ENCODE assay signal across 24 cellular contexts in the genomic region with DNA sequence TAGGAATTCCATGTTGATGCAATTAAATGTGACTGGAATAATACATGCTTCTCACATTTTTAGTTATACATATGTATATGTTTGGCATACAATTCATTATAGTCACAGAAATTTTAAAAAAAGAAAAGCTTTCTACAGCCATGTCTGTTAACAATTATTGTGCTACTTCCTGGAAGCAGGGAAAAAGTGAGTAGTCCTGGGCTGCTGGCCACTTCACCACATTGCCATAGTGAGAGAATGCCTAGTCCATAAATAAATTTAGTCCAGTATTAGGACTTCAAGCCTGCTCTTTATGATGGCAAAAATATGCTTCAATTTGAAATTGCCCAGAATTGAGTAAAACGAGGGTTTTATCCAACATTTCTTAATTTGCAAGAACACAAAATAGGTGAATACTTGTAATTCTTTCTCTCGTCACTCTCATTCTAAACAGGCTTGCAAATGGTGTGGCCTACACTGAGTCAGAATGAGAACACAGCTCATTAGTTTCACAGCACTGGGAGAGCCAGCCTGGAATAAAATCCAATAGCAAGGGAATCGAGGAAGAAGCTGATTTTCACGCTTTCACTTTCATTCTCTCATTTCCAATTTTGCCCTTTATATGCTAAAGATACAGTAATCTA.
DNase-seq lines count a peak whose midpoint lies in the region; ATAC-seq, FAIRE-seq and TF ChIP-seq lines count a peak whose summit lies in the region.
"Had no signal": no experiment of that assay in that cellular context is flagged by ENCODE, and none has a peak within 500 bp of the region (broad histone marks: within the 10 kb centered on the region; RNA-seq: fewer than 3 reads in every experiment).

No MANE protein-coding gene starts in this region.

- no peak overlapping the region for H3K4me2 ChIP-seq in HepG2 (ENCODE audit: low read depth, low read length)
- H3K4me2 ChIP-seq: neural progenitor cell had no signal

- FAIRE-seq in HepG2 (lab: Jason Lieb, UNC), result no peak
- FAIRE-seq: bronchial epithelial cell, frontal cortex, G401.6, K562 had no signal

- H3K9ac ChIP-seq in HepG2 (ENCODE audit: insufficient read depth, low read depth, low read length), result no peak overlapping the region
- H3K9ac ChIP-seq: neural progenitor cell had no signal

- no peak for ATAC-seq in HepG2
- ATAC-seq in HG03095 (IDR thresholded peaks at IDR 0.05; ENCODE audit: unreplicated experiment), result no peak
- no peak for ATAC-seq in CD4-positive, alpha-beta T cell (ENCODE audit: poor library complexity)
- ATAC-seq: HCT116, K562 had no signal

- in situ Hi-C loops in HepG2 (cut with HindIII; ENCODE audit: extremely low pct_ligation_motif_present, low pct_unique_long_range_greater_than_20kb), result no loop called here

- H3K4me1 ChIP-seq in HepG2 (ENCODE audit: insufficient read depth, low read length), result no peaks in the 10 kb centered on the region
- H3K4me1 ChIP-seq: neural progenitor cell had no signal

- H3K36me3 ChIP-seq in HepG2 (replicated peaks in 1 of 2; ENCODE audit: control insufficient read depth in 1 of 2, insufficient read depth in 2 of 2, low read length in 2 of 2), result no peaks in the 10 kb centered on the region
- H3K36me3 ChIP-seq: neural progenitor cell had no signal

- no peak overlapping the region for H3K27ac Mint-ChIP-seq in CD4-positive, alpha-beta T cell
- H3K27ac Mint-ChIP-seq: activated naive CD4-positive, alpha-beta T cell treated with anti-CD3 and anti-CD28 coated beads, Interleukin-2, amount 10 ng/mL, durations not matched to agents 7 days and 5 days; neural progenitor cell had no signal

- no peak for TF ChIP-seq POLR2A in HepG2 (IDR thresholded peaks at IDR 0.05; ENCODE audit: insufficient read depth in 1 of 2, low read depth in 2 of 2, low read length in 2 of 2)

- TF ChIP-seq CTCF in foreskin fibroblast (IDR thresholded peaks at IDR 0.05; ENCODE audit: low read depth, low read length), result no peak
- TF ChIP-seq CTCF in HepG2 (CRISPR knock-in tag; IDR thresholded peaks at IDR 0.05), result no peak
- TF ChIP-seq CTCF in CD4-positive, alpha-beta T cell (IDR thresholded peaks at IDR 0.05), result no peak

- TF ChIP-seq EP300 in HepG2 (IDR thresholded peaks at IDR 0.05; ENCODE audit: low read depth in 2 of 2, low read length in 2 of 2) (no peak), HepG2 (CRISPR knock-in tag; IDR thresholded peaks at IDR 0.05; ENCODE audit: borderline replicate concordance) (no peak)

- peaks cover 90% of the 10 kb centered on the region for H3K9me3 ChIP-seq in HepG2 (ENCODE audit: low read length)
- H3K9me3 ChIP-seq in CD4-positive, alpha-beta T cell (ENCODE audit: control insufficient read depth, low read length), result no peaks in the 10 kb centered on the region

- POLR2A ChIA-PET in HepG2 (lab: Yijun Ruan, JAX), result no interaction called here
- POLR2A ChIA-PET in CD4-positive, alpha-beta T cell (lab: Charles Lee), result no interaction called here

- no peak overlapping the region for H3K4me3 Mint-ChIP-seq in CD4-positive, alpha-beta T cell
- H3K4me3 Mint-ChIP-seq: activated naive CD4-positive, alpha-beta T cell treated with anti-CD3 and anti-CD28 coated beads, Interleukin-2, amount 10 ng/mL, durations not matched to agents 7 days and 5 days; CD4-positive, CD25-positive, alpha-beta regulatory T cell; neural progenitor cell had no signal

- no peaks in the 10 kb centered on the region for H3K79me2 ChIP-seq in HepG2 (ENCODE audit: insufficient read depth, low read length)

- H3K27ac ChIP-seq in HepG2 (ENCODE audit: extremely low read length, insufficient read depth, low read length), result no peak overlapping the region
- no peak overlapping the region for H3K27ac ChIP-seq in CD4-positive, alpha-beta T cell (ENCODE audit: low read depth, low read length)
- H3K27ac ChIP-seq: neural progenitor cell had no signal

- DNase-seq in ELR (ENCODE audit: low read depth) (peak; percentile 50), RPMI7951 (ENCODE audit: low read depth) (peak; percentile 4), foreskin fibroblast (peak; percentile 48 to 78), superior temporal gyrus (ENCODE audit: extremely low spot score) (peak; percentile 31), GM19240 (ENCODE audit: insufficient read length, low spot score) (no peak), HepG2 (ENCODE audit: low spot score) (no peak)
- DNase-seq in CD4-positive, alpha-beta T cell, result no peak
- DNase-seq: activated CD4-positive, alpha-beta T cell treated with anti-CD3 and anti-CD28 coated beads for 4 hours; activated naive CD4-positive, alpha-beta T cell treated with anti-CD3 and anti-CD28 coated beads, Interleukin-2, amount 10 ng/mL, durations not matched to agents 7 days and 5 days; CD4-positive, CD25-positive, alpha-beta regulatory T cell; effector CD8-positive, alpha-beta T cell; mesendoderm; NCI-H1417; NCI-H2227 treated with DMSO at 0.1 percent for 48 hours; retina; Right ventricle myocardium superior; substantia nigra had no signal

- intact Hi-C loops in HepG2 (cut with micrococcal nuclease; ENCODE audit: unreplicated experiment), result no loop called here
- intact Hi-C loops in CD4-positive, alpha-beta T cell (cut with DNase I, micrococcal nuclease), result no loop called here

- H3K9me3 Mint-ChIP-seq in CD4-positive, alpha-beta T cell, result no peaks in the 10 kb centered on the region
- H3K9me3 Mint-ChIP-seq: activated naive CD4-positive, alpha-beta T cell treated with anti-CD3 and anti-CD28 coated beads, Interleukin-2, amount 10 ng/mL, durations not matched to agents 7 days and 5 days; CD4-positive, CD25-positive, alpha-beta regulatory T cell; neural progenitor cell had no signal

- no peaks in the 10 kb centered on the region for H3K27me3 Mint-ChIP-seq in CD4-positive, alpha-beta T cell
- H3K27me3 Mint-ChIP-seq: CD4-positive, CD25-positive, alpha-beta regulatory T cell had no signal

- no peaks in the 10 kb centered on the region for H3K4me1 Mint-ChIP-seq in CD4-positive, alpha-beta T cell (ENCODE audit: low read depth)
- H3K4me1 Mint-ChIP-seq: activated naive CD4-positive, alpha-beta T cell treated with anti-CD3 and anti-CD28 coated beads, Interleukin-2, amount 10 ng/mL, durations not matched to agents 7 days and 5 days; CD4-positive, CD25-positive, alpha-beta regulatory T cell; neural progenitor cell had no signal

- TF ChIP-seq RAD21 in HepG2 (CRISPR knock-in tag; IDR thresholded peaks at IDR 0.05), result no peak

- H3K27me3 ChIP-seq in HepG2 (ENCODE audit: control insufficient read depth in 1 of 2, insufficient read depth in 2 of 2, low read length in 2 of 2), result no peaks in the 10 kb centered on the region
- H3K27me3 ChIP-seq in CD4-positive, alpha-beta T cell (ENCODE audit: control insufficient read depth, insufficient read depth, low read length), result no peaks in the 10 kb centered on the region
- H3K27me3 ChIP-seq: neural progenitor cell had no signal

- WGBS in HepG2 (ENCODE audit: low lambda C conversion rate), result 13% methylated on average over 4 of the region's 4 CpGs

- BruUV-seq in HepG2 (replicated peaks; lab: Mats Ljungman, UMichigan), result no TSS peak

- no peaks in the 10 kb centered on the region for H4K20me1 ChIP-seq in HepG2 (ENCODE audit: insufficient read depth, low read length)

- peak overlapping the region; percentile 33 to 46 for H3K4me3 ChIP-seq in foreskin fibroblast (ENCODE audit: low read depth in 1 of 2, low read length in 2 of 2)
- no peak overlapping the region for H3K4me3 ChIP-seq in HepG2 (replicated peaks in 1 of 3; ENCODE audit: insufficient read depth in 1 of 3, low read depth in 2 of 3, low read length in 3 of 3)
- H3K4me3 ChIP-seq: K562, neural progenitor cell had no signal

- H2AFZ ChIP-seq in HepG2 (ENCODE audit: low read length), result no peak overlapping the region
- H2AFZ ChIP-seq: neural progenitor cell had no signal

- CTCF ChIA-PET in HepG2 (lab: Yijun Ruan, JAX; ENCODE audit: low intra/inter-chr PET ratio, low total read pairs), result no interaction called here
- CTCF ChIA-PET in CD4-positive, alpha-beta T cell (lab: Charles Lee), result no interaction called here

- no peaks in the 10 kb centered on the region for H3K36me3 Mint-ChIP-seq in CD4-positive, alpha-beta T cell (ENCODE audit: low read depth)
- H3K36me3 Mint-ChIP-seq: activated naive CD4-positive, alpha-beta T cell treated with anti-CD3 and anti-CD28 coated beads, Interleukin-2, amount 10 ng/mL, durations not matched to agents 7 days and 5 days; CD4-positive, CD25-positive, alpha-beta regulatory T cell; neural progenitor cell had no signal

TF ChIP-seq in HepG2, 621 proteins besides CTCF, POLR2A, EP300 and RAD21 (continues in another document):
- TF ChIP-seq ZSCAN25 (CRISPR knock-in tag; IDR thresholded peaks at IDR 0.05), result no peak
- no peak for TF ChIP-seq HNRNPUL1 (IDR thresholded peaks at IDR 0.05; ENCODE audit: low read depth, low read length)
- no peak for TF ChIP-seq UBTF (CRISPR knock-in tag; IDR thresholded peaks at IDR 0.05)
- no peak for TF ChIP-seq ELF3 (CRISPR knock-in tag; IDR thresholded peaks at IDR 0.05)
- TF ChIP-seq MXI1 (IDR thresholded peaks at IDR 0.05; ENCODE audit: borderline replicate concordance, low read depth, low read length), result no peak
- TF ChIP-seq ZBTB7A (CRISPR knock-in tag; IDR thresholded peaks at IDR 0.05), result no peak
- TF ChIP-seq BCL3 (CRISPR knock-in tag; IDR thresholded peaks at IDR 0.05), result no peak

Comparison
In these comparisons a context has a peak if more than half of its experiments do, and no peak if none do; other contexts are left out.
1. DNase-seq: peak in ELR (single experiment), RPMI7951 (single experiment), foreskin fibroblast (2 of 2) and superior temporal gyrus (single experiment); none in GM19240 (single experiment), HepG2 (single experiment) and CD4-positive, alpha-beta T cell (0 of 10).
2. H3K4me3 ChIP-seq: peak in foreskin fibroblast (2 of 2); none in HepG2 (0 of 3).